8 cellular contexts compared by ENCODE assay signal in the genomic region with DNA sequence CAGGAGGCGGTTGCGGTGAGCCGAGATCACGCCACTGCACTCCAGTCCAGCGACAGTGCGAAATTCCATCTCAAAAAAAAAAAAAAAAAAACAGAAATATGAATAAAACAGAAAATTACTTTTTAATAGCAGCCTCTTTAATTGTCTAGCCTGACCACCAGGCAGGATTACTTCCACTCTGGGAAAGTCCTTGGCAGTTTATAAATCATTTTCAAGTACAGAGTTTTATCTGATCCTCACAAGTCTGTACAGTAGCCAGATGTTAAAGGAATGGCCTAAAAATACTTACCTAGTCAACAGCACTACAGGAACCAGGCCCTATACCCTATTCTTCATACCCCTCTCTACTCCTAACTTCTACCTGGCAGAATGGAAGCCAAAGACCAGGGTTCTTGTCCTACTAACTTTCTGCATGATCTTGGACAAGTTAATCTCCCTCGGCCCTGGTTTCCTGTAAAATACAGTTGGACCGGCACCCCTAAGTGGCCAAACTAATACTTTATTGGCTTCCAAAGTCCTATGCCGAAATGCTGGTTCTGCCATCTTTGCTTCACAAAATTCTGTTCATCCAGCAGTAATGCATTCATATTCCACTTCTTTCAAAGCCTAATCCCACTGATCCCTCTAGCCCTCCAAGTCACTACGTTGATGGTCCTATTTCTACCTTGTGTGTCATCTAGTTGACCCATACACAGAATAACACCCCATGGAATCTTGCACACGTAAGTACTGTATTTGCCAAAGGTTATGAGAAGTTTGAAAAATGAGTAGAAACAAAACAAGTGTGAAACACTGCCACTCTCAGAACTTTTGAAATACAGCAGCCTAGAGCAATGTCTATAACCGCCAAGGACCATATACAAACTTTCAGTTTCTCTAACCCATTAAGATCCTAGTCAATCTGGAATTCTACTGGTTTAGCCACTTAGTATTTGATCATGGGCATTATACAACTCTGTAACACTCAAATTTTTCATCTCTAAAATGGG. TPM values are rescaled to one million over a fixed set of nuclear protein-coding genes. Genes with fewer than 3 reads are reported as not detected.
A peak's percentile ranks its signal among the peaks of the same experiment; 100 is the strongest.
DNase-seq lines count a peak whose midpoint lies in the region; ATAC-seq and TF ChIP-seq lines count a peak whose summit lies in the region.

No MANE protein-coding gene starts in this region.

- peak overlapping the region; percentile 99 for H3K27ac ChIP-seq in A673 (ENCODE audit: low read depth, low read length, poor library complexity, severe bottlenecking)
- peak overlapping the region; percentile 99; the same call in 1 of the 2 replicates for H3K27ac ChIP-seq in HUES6 (ENCODE audit: low read depth, low read length)
- H3K27ac ChIP-seq in brain microvascular endothelial cell: peak overlapping the region; percentile 97
- no peak overlapping the region for H3K27ac ChIP-seq in mesendoderm (ENCODE audit: low read depth, low read length)

- no peak overlapping the region for H2BK120ac ChIP-seq in mesendoderm (ENCODE audit: low read depth, low read length)

- H3K4ac ChIP-seq in mesendoderm (ENCODE audit: low read depth, low read length): no peak overlapping the region

- no peak overlapping the region for H4K8ac ChIP-seq in mesendoderm (ENCODE audit: low read depth, low read length)

- H3K79me1 ChIP-seq in mesendoderm (ENCODE audit: low read length): peaks cover 2% of the 10 kb centered on the region

- CTCF ChIA-PET in A673 (lab: Charles Lee): no interaction called here

- WGBS in mesendoderm (ENCODE audit: extremely low coverage, insufficient coverage, low lambda C conversion rate): no CpG with 5 or more reads among the region's 12 CpGs

- peaks cover 34% of the 10 kb centered on the region for H3K36me3 ChIP-seq in A673 (ENCODE audit: insufficient read depth, low read length, poor library complexity, severe bottlenecking)
- H3K36me3 ChIP-seq in HUES6 (ENCODE audit: control insufficient read depth, insufficient read depth, low read length): peaks cover 53% of the 10 kb centered on the region
- H3K36me3 ChIP-seq in brain microvascular endothelial cell (replicated peaks): peaks cover 8% of the 10 kb centered on the region
- no peaks in the 10 kb centered on the region for H3K36me3 ChIP-seq in mesendoderm (ENCODE audit: control insufficient read depth, insufficient read depth, low read length)

- no peak overlapping the region for H2BK15ac ChIP-seq in mesendoderm (replicated peaks; ENCODE audit: low read depth)

- DNase-seq in A673 (ENCODE audit: low spot score) (peak; percentile 17), brain microvascular endothelial cell (no peak), mesendoderm (no peak), T-helper 9 cell (no peak), OCI-M2 (lab: John Stamatoyannopoulos, UW; ENCODE audit: unreplicated experiment) (no peak)

- no peak overlapping the region for H3K18ac ChIP-seq in mesendoderm (ENCODE audit: low read length)

- H3K27me3 ChIP-seq in A673 (replicated peaks; ENCODE audit: insufficient read depth, low read depth, low read length, poor library complexity) (no peaks in the 10 kb centered on the region), HUES6 (ENCODE audit: control insufficient read depth, insufficient read depth, low read length) (no peaks in the 10 kb centered on the region), brain microvascular endothelial cell (replicated peaks) (no peaks in the 10 kb centered on the region), mesendoderm (ENCODE audit: insufficient read depth, low read length, poor library complexity) (no peaks in the 10 kb centered on the region)

- in situ Hi-C loops in brain microvascular endothelial cell (cut with HindIII; ENCODE audit: low pct_ligation_motif_present, low sequenced_read_pairs): no loop called here

- peaks cover 62% of the 10 kb centered on the region for H3K79me2 ChIP-seq in mesendoderm (ENCODE audit: control insufficient read depth, insufficient read depth, low read length)

- no peaks in the 10 kb centered on the region for H3K9me3 ChIP-seq in A673 (ENCODE audit: low read depth, low read length, poor library complexity, severe bottlenecking)
- no peaks in the 10 kb centered on the region for H3K9me3 ChIP-seq in HUES6 (ENCODE audit: control insufficient read depth, insufficient read depth, low read depth, low read length)

- H3K4me1 ChIP-seq in A673 (ENCODE audit: insufficient read depth, low read length, poor library complexity, severe bottlenecking) (peaks cover 25% of the 10 kb centered on the region), HUES6 (ENCODE audit: control insufficient read depth, insufficient read depth, low read length) (peaks cover 4% of the 10 kb centered on the region; the same call in 1 of the 2 replicates), mesendoderm (ENCODE audit: control insufficient read depth, low read depth, low read length) (peaks cover 3% of the 10 kb centered on the region)

- H4K5ac ChIP-seq in mesendoderm (ENCODE audit: low read length): no peak overlapping the region

- H2AK5ac ChIP-seq in mesendoderm (ENCODE audit: low read length): no peak overlapping the region

- TSS peak; percentile 38 for BruUV-seq in A673 (replicated peaks; lab: Mats Ljungman, UMichigan)

- POLR2A ChIA-PET in A673 (lab: Charles Lee; ENCODE audit: low non-redundant PET): no interaction called here

- peak overlapping the region; percentile 96 for H3K56ac ChIP-seq in mesendoderm (ENCODE audit: low read length)

- TF ChIP-seq CTCF in A673 (conservative IDR thresholded peaks at IDR 0.05; ENCODE audit: low read depth, low read length) (no peak), brain microvascular endothelial cell (IDR thresholded peaks at IDR 0.05; ENCODE audit: low read depth, low read length, missing control alignments) (no peak)

- ATAC-seq in HG03139 (IDR thresholded peaks at IDR 0.05; ENCODE audit: unreplicated experiment) (no peak), HG02884 (IDR thresholded peaks at IDR 0.05; ENCODE audit: unreplicated experiment) (no peak)

- H3K4me3 ChIP-seq in A673 (ENCODE audit: low read depth, low read length, poor library complexity, severe bottlenecking) (peak overlapping the region; percentile 98), HUES6 (ENCODE audit: low read depth, low read length) (peak overlapping the region; percentile 89), brain microvascular endothelial cell (ENCODE audit: low read depth, low read length) (peak overlapping the region; percentile 94), mesendoderm (ENCODE audit: low read length) (peak overlapping the region; percentile 74)

- no peak overlapping the region for H2BK5ac ChIP-seq in mesendoderm (ENCODE audit: low read length)

- H3K9ac ChIP-seq in HUES6 (ENCODE audit: low read length): peak overlapping the region; percentile 99
- H3K9ac ChIP-seq in mesendoderm (ENCODE audit: low read length): peak overlapping the region; percentile 98

- intact Hi-C loops in A673 (cut with micrococcal nuclease; ENCODE audit: unreplicated experiment): no loop called here

- peak overlapping the region; percentile 81 for H3K4me2 ChIP-seq in mesendoderm (ENCODE audit: low read length)

- H3K23ac ChIP-seq in mesendoderm (ENCODE audit: low read length): no peak overlapping the region

RNA-seq across cellular contexts. Expression of a gene that starts 1.7 kb away (rescaled TPM):
- 130 and 142 TPM in 2 replicates for total RNA-seq in A673 (2021)
- 307 TPM for polyA plus RNA-seq in mesendoderm (2013, experiment 1 of 2)
- polyA plus RNA-seq in mesendoderm (2013, experiment 2 of 2): 307 TPM
